ENCODE assay signal across 11 cellular contexts in the genomic region with DNA sequence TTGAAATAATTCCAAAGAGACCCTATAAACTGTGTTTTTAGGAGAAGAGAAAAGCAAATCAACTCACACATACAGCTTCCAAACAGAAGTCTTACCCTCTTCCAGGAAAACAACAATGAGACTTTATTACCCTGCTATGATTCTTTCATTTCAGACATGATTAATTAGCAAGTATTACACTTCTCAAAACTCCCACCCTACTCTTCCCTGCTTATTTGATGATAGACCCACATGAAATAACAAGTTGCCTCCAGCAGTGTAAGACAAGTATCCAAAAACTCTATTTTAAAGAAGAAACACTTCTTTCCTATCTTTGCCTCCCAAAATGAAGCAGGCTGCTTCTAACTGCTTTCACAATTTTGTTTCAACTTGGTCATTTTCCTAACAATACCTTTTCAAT. TPM values are rescaled to one million over a fixed set of nuclear protein-coding genes. Genes with fewer than 3 reads are reported as not detected.
DNase-seq lines count a peak whose midpoint lies in the region; ATAC-seq and TF ChIP-seq lines count a peak whose summit lies in the region.
"Had no signal": no experiment of that assay in that cellular context is flagged by ENCODE, and none has a peak within 500 bp of the region (broad histone marks: within the 10 kb centered on the region; RNA-seq: fewer than 3 reads in every experiment).

No MANE protein-coding gene starts in this region.

- no peak overlapping the region for H3K9ac ChIP-seq in rectal smooth muscle tissue (ENCODE audit: low read length)

- no peak for TF ChIP-seq CTCF in Panc1 (IDR thresholded peaks at IDR 0.05)
- no peak for TF ChIP-seq CTCF in gastroesophageal sphincter (IDR thresholded peaks at IDR 0.05)

- peaks cover 21% of the 10 kb centered on the region for H3K27me3 Mint-ChIP-seq in activated T-helper 17 cell treated with anti-CD3 and anti-CD28 coated beads, Interleukin-2, amount 50 U/mL, for 72 hours

- peaks cover 8% of the 10 kb centered on the region for H3K9me3 Mint-ChIP-seq in activated T-helper 17 cell treated with anti-CD3 and anti-CD28 coated beads, Interleukin-2, amount 50 U/mL, for 72 hours

- no peaks in the 10 kb centered on the region for H3K9me3 ChIP-seq in Panc1 (ENCODE audit: control insufficient read depth, insufficient read depth, low read depth, low read length)
- no peaks in the 10 kb centered on the region for H3K9me3 ChIP-seq in gastroesophageal sphincter
- H3K9me3 ChIP-seq in effector memory CD4-positive, alpha-beta T cell (ENCODE audit: control insufficient read depth, low read length) = no peaks in the 10 kb centered on the region

- peak overlapping the region; percentile 18 for H2AFZ ChIP-seq in ACC112 (ENCODE audit: low read length, unreplicated experiment)

- DNase-seq in Panc1 (ENCODE audit: low read depth, low spot score) (no peak), NCI-H82 (lab: John Stamatoyannopoulos, UW) (no peak)
- no peak for DNase-seq in effector memory CD4-positive, alpha-beta T cell
- DNase-seq: H7, NCI-H510A had no signal

- H3K4me1 ChIP-seq in ACC112 (ENCODE audit: control insufficient read depth, insufficient read depth, low read length, unreplicated experiment) (peaks cover 30% of the 10 kb centered on the region), Panc1 (ENCODE audit: control insufficient read depth, insufficient read depth, low read length) (peaks cover 48% of the 10 kb centered on the region), gastroesophageal sphincter (peaks cover 0 to 31% (median 0%) of the 10 kb centered on the region in 3 donors), rectal smooth muscle tissue (ENCODE audit: control insufficient read depth, insufficient read depth, low read length) (no peaks in the 10 kb centered on the region)
- H3K4me1 ChIP-seq in effector memory CD4-positive, alpha-beta T cell (ENCODE audit: control insufficient read depth, insufficient read depth, low read length, poor library complexity, severe bottlenecking) = no peaks in the 10 kb centered on the region

- peak overlapping the region; percentile 71 for H3K27ac ChIP-seq in ACC112 (ENCODE audit: low read depth, low read length)
- H3K27ac ChIP-seq in Panc1 (ENCODE audit: low read length) = peak overlapping the region; percentile 99
- peak overlapping the region; percentile 59 to 95 (median 76) for H3K27ac ChIP-seq in gastroesophageal sphincter
- H3K27ac ChIP-seq in rectal smooth muscle tissue (ENCODE audit: low read depth, low read length) = no peak overlapping the region
- no peak overlapping the region for H3K27ac ChIP-seq in effector memory CD4-positive, alpha-beta T cell (ENCODE audit: insufficient read depth, low read length, poor library complexity, severe bottlenecking)

- H3K79me2 ChIP-seq in ACC112 (ENCODE audit: control insufficient read depth, insufficient read depth, low read length, unreplicated experiment) = peaks cover 79% of the 10 kb centered on the region

- H3K4me1 Mint-ChIP-seq in activated T-helper 17 cell treated with anti-CD3 and anti-CD28 coated beads, Interleukin-2, amount 50 U/mL, for 72 hours = no peaks in the 10 kb centered on the region

- in situ Hi-C loops in Panc1 (cut with HindIII; ENCODE audit: low pct_unique_long_range_greater_than_20kb, low sequenced_read_pairs) = no loop called here

- H3K4me3 Mint-ChIP-seq in activated T-helper 17 cell treated with anti-CD3 and anti-CD28 coated beads, Interleukin-2, amount 50 U/mL, for 72 hours = no peak overlapping the region
- H3K4me3 Mint-ChIP-seq: activated naive CD8-positive, alpha-beta T cell had no signal

- CTCF ChIA-PET in Panc1 (lab: Charles Lee) = no interaction called here

- TF ChIP-seq EP300 in gastroesophageal sphincter (IDR thresholded peaks at IDR 0.05) = no peak

- H3K36me3 ChIP-seq in ACC112 (ENCODE audit: insufficient read depth, low read length) = no peaks in the 10 kb centered on the region
- H3K36me3 ChIP-seq in Panc1 (ENCODE audit: control insufficient read depth, insufficient read depth, low read length) = no peaks in the 10 kb centered on the region; the same call in 1 of the 2 replicates
- no peaks in the 10 kb centered on the region for H3K36me3 ChIP-seq in gastroesophageal sphincter
- no peaks in the 10 kb centered on the region for H3K36me3 ChIP-seq in rectal smooth muscle tissue (ENCODE audit: control insufficient read depth, insufficient read depth, low read length)
- no peaks in the 10 kb centered on the region for H3K36me3 ChIP-seq in effector memory CD4-positive, alpha-beta T cell (ENCODE audit: control insufficient read depth, insufficient read depth, low read length)

- POLR2A ChIA-PET in Panc1 (lab: Charles Lee) = interaction anchor here (0.7 kb wide), 1 partner anchor 97 kb away, joined by 6 read pairs; no protein-coding TSS in a partner anchor

- no peaks in the 10 kb centered on the region for H3K36me3 Mint-ChIP-seq in activated T-helper 17 cell treated with anti-CD3 and anti-CD28 coated beads, Interleukin-2, amount 50 U/mL, for 72 hours (ENCODE audit: low read depth)

- no peak for TF ChIP-seq POLR2A in gastroesophageal sphincter (IDR thresholded peaks at IDR 0.05)

- no TSS peak for BruUV-seq in Panc1 (replicated peaks; lab: Mats Ljungman, UMichigan)

- peak overlapping the region; percentile 88 for H3K4me3 ChIP-seq in ACC112 (ENCODE audit: low read depth, low read length)
- peak overlapping the region; percentile 19 to 98; a peak in 2 of 4 replicates for H3K4me3 ChIP-seq in Panc1 (ENCODE audit: low read depth in 2 of 2, low read length in 2 of 2)
- peak overlapping the region; percentile 17 to 77 for H3K4me3 ChIP-seq in gastroesophageal sphincter
- peak overlapping the region; percentile 21 for H3K4me3 ChIP-seq in rectal smooth muscle tissue (ENCODE audit: low read length)
- H3K4me3 ChIP-seq in effector memory CD4-positive, alpha-beta T cell (ENCODE audit: insufficient read depth, low read depth, low read length, poor library complexity, severe bottlenecking) = no peak overlapping the region

- H3K27ac Mint-ChIP-seq in activated T-helper 17 cell treated with anti-CD3 and anti-CD28 coated beads, Interleukin-2, amount 50 U/mL, for 72 hours = no peak overlapping the region
- H3K27ac Mint-ChIP-seq: activated naive CD8-positive, alpha-beta T cell had no signal

- intact Hi-C loops in Panc1 (cut with micrococcal nuclease; ENCODE audit: unreplicated experiment) = loop anchor here (1.0 to 10.0 kb wide), 5 partner anchors 45 to 703 kb away; no protein-coding TSS in a partner anchor

- H3K27me3 ChIP-seq in ACC112 (ENCODE audit: insufficient read depth, low read length) = no peaks in the 10 kb centered on the region
- no peaks in the 10 kb centered on the region for H3K27me3 ChIP-seq in Panc1 (ENCODE audit: control insufficient read depth, insufficient read depth, low read length)
- H3K27me3 ChIP-seq in gastroesophageal sphincter = no peaks in the 10 kb centered on the region
- no peaks in the 10 kb centered on the region for H3K27me3 ChIP-seq in rectal smooth muscle tissue (ENCODE audit: control insufficient read depth, insufficient read depth, low read length)
- H3K27me3 ChIP-seq in effector memory CD4-positive, alpha-beta T cell (replicated peaks; ENCODE audit: control insufficient read depth, insufficient read depth, low read length, poor library complexity, severe bottlenecking) = no peaks in the 10 kb centered on the region

- no peak for ATAC-seq in Panc1
- no peak for ATAC-seq in gastroesophageal sphincter
- ATAC-seq in GM19467 (IDR thresholded peaks at IDR 0.05; ENCODE audit: unreplicated experiment) = no peak
- ATAC-seq in activated T-helper 17 cell treated with anti-CD3 and anti-CD28 coated beads, Interleukin-2, amount 50 U/mL, for 72 hours (replicated peaks) = no peak

RNA-seq across cellular contexts. Expression of a gene that starts 4.1 kb away (rescaled TPM):
- total RNA-seq in Panc1 (2021; ENCODE audit: unreplicated experiment) = 19.5 TPM
- polyA plus RNA-seq in Panc1 (2012; ENCODE audit: insufficient read length) = 6.1 TPM
- 10 to 100 TPM in 2 of 4 donors, 1 to 10 TPM in 2; 5.0 to 17.5 (median 10.2) TPM for total RNA-seq in gastroesophageal sphincter
- total RNA-seq in activated T-helper 17 cell treated with anti-CD3 and anti-CD28 coated beads, Interleukin-2, amount 50 U/mL, for 72 hours = not detected

Comparison
In these comparisons a context has a peak if more than half of its experiments do, and no peak if none do; other contexts are left out.
1. H3K27ac ChIP-seq: peak in ACC112 (single experiment), Panc1 (single experiment) and gastroesophageal sphincter (4 of 4); none in rectal smooth muscle tissue (single experiment) and effector memory CD4-positive, alpha-beta T cell (single experiment).
2. RNA of a gene that starts 4.1 kb away (total RNA-seq): 19.5 TPM in Panc1 (single experiment) and 5.0 to 17.5 TPM in gastroesophageal sphincter; not detected in activated T-helper 17 cell treated with anti-CD3 and anti-CD28 coated beads, Interleukin-2, amount 50 U/mL, for 72 hours; every median in the first group is over 4 times any median in the second.